In genomic region chr9:131954299-131954698, GRCh38 we compare ENCODE assay signal across 12 cellular contexts.
DNase-seq lines count a peak whose midpoint lies in the region; ATAC-seq and TF ChIP-seq lines count a peak whose summit lies in the region.
"Had no signal": no experiment of that assay in that cellular context is flagged by ENCODE, and none has a peak within 500 bp of the region (broad histone marks: within the 10 kb centered on the region; RNA-seq: fewer than 3 reads in every experiment).

No MANE protein-coding gene starts in this region.

- H3K9me3 ChIP-seq in mammary epithelial cell (replicated peaks; ENCODE audit: insufficient read depth, low read length) (no peaks in the 10 kb centered on the region), gastroesophageal sphincter (no peaks in the 10 kb centered on the region)
- H3K9me3 ChIP-seq: BLaER1 treated with 17β-estradiol and CSF1 and Interleukin-3, amounts not matched to agents 10 nM and 100 nM had no signal

- TF ChIP-seq POLR2A in gastroesophageal sphincter (IDR thresholded peaks at IDR 0.05), result no peak

- no peak overlapping the region for H3K27ac Mint-ChIP-seq in activated CD4-positive, alpha-beta T cell treated with anti-CD3 and anti-CD28 coated beads, Interleukin-2, amount 10 ng/mL, durations not matched to agents 24 days and 14 days
- no peak overlapping the region for H3K27ac Mint-ChIP-seq in osteocyte (ENCODE audit: unreplicated experiment)
- H3K27ac Mint-ChIP-seq: naive B cell had no signal

- WGBS in mammary epithelial cell (ENCODE audit: low coverage, missing lambda C conversion rate), result 100% methylated on average over 1 of the region's 1 CpG
- WGBS in gastroesophageal sphincter (ENCODE audit: low coverage in 1 of 2), 2 donors, result 100% methylated on average over 1 of the region's 1 CpG; no CpG with 5 or more reads in 1 of the 2 donors

- no peak for ATAC-seq in GM21381 (IDR thresholded peaks at IDR 0.05; ENCODE audit: unreplicated experiment)
- ATAC-seq in gastroesophageal sphincter, result no peak

- H3K4me3 ChIP-seq in LNCaP clone FGC (ENCODE audit: low read depth, low read length) (no peak overlapping the region), mammary epithelial cell (replicated peaks in 1 of 3; ENCODE audit: insufficient read depth in 1 of 3, low read depth in 2 of 3, low read length in 3 of 3) (no peak overlapping the region), gastroesophageal sphincter (no peak overlapping the region)
- H3K4me3 ChIP-seq: BLaER1 treated with 17β-estradiol and CSF1 and Interleukin-3, amounts not matched to agents 10 nM and 100 nM had no signal

- H3K9ac ChIP-seq in mammary epithelial cell (ENCODE audit: insufficient read depth, low read length), result no peak overlapping the region
- H3K9ac ChIP-seq: BLaER1 treated with 17β-estradiol and CSF1 and Interleukin-3, amounts not matched to agents 10 nM and 100 nM had no signal

- H3K36me3 Mint-ChIP-seq in activated CD4-positive, alpha-beta T cell treated with anti-CD3 and anti-CD28 coated beads, Interleukin-2, amount 10 ng/mL, durations not matched to agents 24 days and 14 days (ENCODE audit: low read depth), result peaks cover 2% of the 10 kb centered on the region
- peaks cover 4% of the 10 kb centered on the region for H3K36me3 Mint-ChIP-seq in osteocyte (ENCODE audit: unreplicated experiment)

- H3K36me3 ChIP-seq in mammary epithelial cell (ENCODE audit: insufficient read depth, low read length) (no peaks in the 10 kb centered on the region), gastroesophageal sphincter (peaks cover 0 to 8% of the 10 kb centered on the region in 2 donors)

- H3K27me3 ChIP-seq in mammary epithelial cell (ENCODE audit: insufficient read depth, low read length) (no peaks in the 10 kb centered on the region), gastroesophageal sphincter (no peaks in the 10 kb centered on the region)
- H3K27me3 ChIP-seq: BLaER1 treated with 17β-estradiol and CSF1 and Interleukin-3, amounts not matched to agents 10 nM and 100 nM had no signal

- no peak overlapping the region for H3K4me3 Mint-ChIP-seq in activated CD4-positive, alpha-beta T cell treated with anti-CD3 and anti-CD28 coated beads, Interleukin-2, amount 10 ng/mL, durations not matched to agents 24 days and 14 days
- no peak overlapping the region for H3K4me3 Mint-ChIP-seq in osteocyte (ENCODE audit: unreplicated experiment)
- H3K4me3 Mint-ChIP-seq: naive B cell had no signal

- peak; percentile 59 for TF ChIP-seq CTCF in LNCaP clone FGC (IDR thresholded peaks at IDR 0.05; ENCODE audit: control insufficient read depth, extremely low read depth, insufficient read depth)
- TF ChIP-seq CTCF in mammary epithelial cell (conservative IDR thresholded peaks at IDR 0.05 in 1 of 2, IDR thresholded peaks at IDR 0.05 in 1 of 2; ENCODE audit: extremely low read depth in 1 of 2, insufficient read depth in 1 of 2, low read depth in 1 of 2, low read length in 2 of 2), result peak; percentile 35 to 58
- peak; percentile 15 for TF ChIP-seq CTCF in osteocyte (IDR thresholded peaks at IDR 0.05)
- TF ChIP-seq CTCF in gastroesophageal sphincter (IDR thresholded peaks at IDR 0.05), result no peak

- peaks cover 1% of the 10 kb centered on the region for H3K4me1 Mint-ChIP-seq in activated CD4-positive, alpha-beta T cell treated with anti-CD3 and anti-CD28 coated beads, Interleukin-2, amount 10 ng/mL, durations not matched to agents 24 days and 14 days
- peaks cover 21% of the 10 kb centered on the region for H3K4me1 Mint-ChIP-seq in osteocyte (ENCODE audit: unreplicated experiment)

- no peaks in the 10 kb centered on the region for H4K20me1 ChIP-seq in mammary epithelial cell (ENCODE audit: insufficient read depth, low read length)

- dilution Hi-C loops in mammary epithelial cell (cut with HindIII; ENCODE audit: low sequenced_read_pairs), result no loop called here

- no peak for TF ChIP-seq EP300 in gastroesophageal sphincter (IDR thresholded peaks at IDR 0.05)

- in situ Hi-C loops in mammary epithelial cell (cut with MboI; ENCODE audit: low sequenced_read_pairs in 2 of 2), result no loop called here

- peak; percentile 62 for DNase-seq in activated CD4-positive, alpha-beta T cell treated with anti-CD3 and anti-CD28 coated beads, Interleukin-2, amount 10 ng/mL, durations not matched to agents 24 days and 14 days
- DNase-seq in activated CD4-positive, alpha-beta T cell treated with anti-CD3 and anti-CD28 coated beads for 4 hours, result no peak
- DNase-seq in LNCaP clone FGC (ENCODE audit: low read depth), result no peak
- peak; percentile 20 for DNase-seq in mammary epithelial cell
- no peak for DNase-seq in osteocyte (ENCODE audit: extremely low spot score, unreplicated experiment)
- DNase-seq in mucosa of gallbladder (ENCODE audit: low spot score), result no peak
- DNase-seq: activated T-cell treated with anti-CD3 and anti-CD28 coated beads, Interleukin-2, amount 50 U/mL, for 48 hours; central memory CD4-positive, alpha-beta T cell; naive B cell had no signal

- no peak overlapping the region for H3K4me2 ChIP-seq in mammary epithelial cell (ENCODE audit: insufficient read depth, low read depth, low read length)
- H3K4me2 ChIP-seq: BLaER1 treated with 17β-estradiol and CSF1 and Interleukin-3, amounts not matched to agents 10 nM and 100 nM had no signal

- no peaks in the 10 kb centered on the region for H3K27me3 Mint-ChIP-seq in activated CD4-positive, alpha-beta T cell treated with anti-CD3 and anti-CD28 coated beads, Interleukin-2, amount 10 ng/mL, durations not matched to agents 24 days and 14 days
- H3K27me3 Mint-ChIP-seq in osteocyte (ENCODE audit: unreplicated experiment), result no peaks in the 10 kb centered on the region
- H3K27me3 Mint-ChIP-seq: naive B cell had no signal

- H3K4me1 ChIP-seq in mammary epithelial cell (ENCODE audit: insufficient read depth, low read length), result no peaks in the 10 kb centered on the region
- peaks cover 0 to 18% (median 3%) of the 10 kb centered on the region in 3 donors for H3K4me1 ChIP-seq in gastroesophageal sphincter
- H3K4me1 ChIP-seq: BLaER1 treated with 17β-estradiol and CSF1 and Interleukin-3, amounts not matched to agents 10 nM and 100 nM had no signal

- H3K27ac ChIP-seq in mammary epithelial cell (ENCODE audit: insufficient read depth, low read depth, low read length) (no peak overlapping the region), gastroesophageal sphincter (no peak overlapping the region)
- H3K27ac ChIP-seq: BLaER1 treated with 17β-estradiol and CSF1 and Interleukin-3, amounts not matched to agents 10 nM and 100 nM had no signal

- CTCF ChIA-PET in mammary epithelial cell (lab: Charles Lee; ENCODE audit: low non-redundant PET), result interaction anchor here (0.6 kb wide), 1 partner anchor 100 kb away, joined by 3 read pairs; no protein-coding TSS in a partner anchor

- peaks cover under 1% of the 10 kb centered on the region for H3K79me2 ChIP-seq in mammary epithelial cell (ENCODE audit: insufficient read depth, low read length)

- no peaks in the 10 kb centered on the region for H3K9me3 Mint-ChIP-seq in activated CD4-positive, alpha-beta T cell treated with anti-CD3 and anti-CD28 coated beads, Interleukin-2, amount 10 ng/mL, durations not matched to agents 24 days and 14 days
- no peaks in the 10 kb centered on the region for H3K9me3 Mint-ChIP-seq in osteocyte (ENCODE audit: unreplicated experiment)
- H3K9me3 Mint-ChIP-seq: naive B cell had no signal

- intact Hi-C loops in activated CD4-positive, alpha-beta T cell treated with anti-CD3 and anti-CD28 coated beads, Interleukin-2, amount 10 ng/mL, durations not matched to agents 24 days and 14 days (cut with micrococcal nuclease), result no loop called here
- intact Hi-C loops in mammary epithelial cell (cut with micrococcal nuclease), result loop anchor here (2.0 to 5.0 kb wide), 2 partner anchors 191 to 283 kb away; no protein-coding TSS in a partner anchor

- no peak overlapping the region for H2AFZ ChIP-seq in mammary epithelial cell (ENCODE audit: low read depth, low read length)

- no TSS peak for BruUV-seq in mammary epithelial cell (replicated peaks; lab: Mats Ljungman, UMichigan)

Comparison
In these comparisons a context has a peak if more than half of its experiments do, and no peak if none do; other contexts are left out.
1. DNase-seq: peak in activated CD4-positive, alpha-beta T cell treated with anti-CD3 and anti-CD28 coated beads, Interleukin-2, amount 10 ng/mL, durations not matched to agents 24 days and 14 days (single experiment) and mammary epithelial cell (single experiment); none in activated CD4-positive, alpha-beta T cell treated with anti-CD3 and anti-CD28 coated beads for 4 hours (0 of 2), LNCaP clone FGC (single experiment), osteocyte (single experiment) and mucosa of gallbladder (single experiment).
2. CTCF ChIP-seq: peak in LNCaP clone FGC (single experiment), mammary epithelial cell (2 of 2) and osteocyte (single experiment); none in gastroesophageal sphincter (0 of 4).